In the genomic region with DNA sequence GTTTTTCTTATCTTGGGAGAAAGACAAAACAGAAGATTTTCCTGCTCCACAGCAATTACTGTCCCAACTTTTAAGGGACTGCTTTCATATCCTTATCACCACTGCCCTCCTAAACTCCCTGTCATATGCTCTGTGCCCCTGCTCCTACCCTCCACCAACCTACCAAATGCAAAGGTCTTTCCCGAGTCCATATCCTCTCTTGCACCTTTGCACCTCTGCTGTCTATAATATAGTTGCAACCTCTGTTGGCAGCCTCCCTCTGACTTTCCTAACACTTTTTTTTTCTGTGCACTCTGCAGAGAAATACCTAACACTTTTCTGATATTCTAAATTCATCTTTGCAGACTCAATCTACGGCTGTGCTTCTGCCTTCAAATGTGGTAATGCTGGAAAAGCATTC, we compare ENCODE assay signal across 14 cellular contexts.
A peak's percentile ranks its signal among the peaks of the same experiment; 100 is the strongest.
DNase-seq lines count a peak whose midpoint lies in the region; ATAC-seq, FAIRE-seq and TF ChIP-seq lines count a peak whose summit lies in the region.
"Had no signal": no experiment of that assay in that cellular context is flagged by ENCODE, and none has a peak within 500 bp of the region (broad histone marks: within the 10 kb centered on the region; RNA-seq: fewer than 3 reads in every experiment).

No MANE protein-coding gene starts in this region.

- in situ Hi-C loops in Panc1 (cut with HindIII; ENCODE audit: low pct_unique_long_range_greater_than_20kb, low sequenced_read_pairs), result no loop called here

- H3K79me2 ChIP-seq in H1 (ENCODE audit: control insufficient read depth in 1 of 2, insufficient read depth in 2 of 2, low read length in 2 of 2), result no peaks in the 10 kb centered on the region

- no peaks in the 10 kb centered on the region for H4K20me1 ChIP-seq in H1 (replicated peaks in 1 of 2; ENCODE audit: control insufficient read depth in 1 of 2, insufficient read depth in 2 of 2, low read length in 2 of 2)

- no peak overlapping the region for H4K91ac ChIP-seq in H1 (replicated peaks; ENCODE audit: insufficient read length, low read length)

- no peak overlapping the region for H3K14ac ChIP-seq in H1 (ENCODE audit: insufficient read length)

- H3K4me1 ChIP-seq in Panc1 (ENCODE audit: control insufficient read depth, insufficient read depth, low read length) (peaks cover 57% of the 10 kb centered on the region), H1 (replicated peaks in 1 of 4; ENCODE audit: control insufficient read depth in 3 of 4, insufficient read depth in 4 of 4, low read length in 3 of 4) (peaks cover 0 to 2% (median 0%) of the 10 kb centered on the region in 4 experiments; a peak in 1 of 7 replicates), mucosa of rectum (ENCODE audit: control insufficient read depth in 2 of 2, insufficient read depth in 2 of 2, low read length in 2 of 2) (peaks cover 25 to 55% of the 10 kb centered on the region in 2 donors), small intestine (ENCODE audit: control insufficient read depth in 2 of 2, insufficient read depth in 1 of 2, low read depth in 1 of 2, low read length in 1 of 2) (peaks cover 7 to 8% of the 10 kb centered on the region in 2 donors)
- H3K4me1 ChIP-seq: BE2C had no signal

- H3K36me3 Mint-ChIP-seq in activated T-helper 17 cell treated with anti-CD3 and anti-CD28 coated beads, Interleukin-2, amount 50 U/mL, for 72 hours (ENCODE audit: low read depth), result no peaks in the 10 kb centered on the region

- DNase-seq in Panc1 (ENCODE audit: low read depth, low spot score), result no peak
- no peak for DNase-seq in H1 (ENCODE audit: low read depth in 1 of 2, low spot score in 2 of 2)
- peak; percentile 71 for DNase-seq in small intestine
- no peak for DNase-seq in COR-L47 (lab: John Stamatoyannopoulos, UW)
- DNase-seq in left cardiac atrium, result no peak
- DNase-seq: BE2C; CD8-positive, alpha-beta T cell; EL; H9; NCI-H1930; NCI-H510A had no signal

- no peaks in the 10 kb centered on the region for H3K27me3 ChIP-seq in Panc1 (ENCODE audit: control insufficient read depth, insufficient read depth, low read length)
- no peaks in the 10 kb centered on the region for H3K27me3 ChIP-seq in H1 (replicated peaks in 1 of 4; ENCODE audit: control insufficient read depth in 3 of 4, extremely low read depth in 1 of 4, insufficient read depth in 3 of 4, low read length in 3 of 4)
- H3K27me3 ChIP-seq in mucosa of rectum (ENCODE audit: control insufficient read depth in 2 of 2, insufficient read depth in 2 of 2, low read length in 2 of 2), result no peaks in the 10 kb centered on the region
- H3K27me3 ChIP-seq in small intestine (ENCODE audit: control insufficient read depth in 2 of 2, insufficient read depth in 2 of 2, low read length in 2 of 2), result no peaks in the 10 kb centered on the region
- H3K27me3 ChIP-seq: BE2C had no signal

- no peak overlapping the region for H3K27ac Mint-ChIP-seq in activated T-helper 17 cell treated with anti-CD3 and anti-CD28 coated beads, Interleukin-2, amount 50 U/mL, for 72 hours
- H3K27ac Mint-ChIP-seq: CD8-positive, alpha-beta T cell; IgD-negative memory B cell had no signal

- H3K4me1 Mint-ChIP-seq in activated T-helper 17 cell treated with anti-CD3 and anti-CD28 coated beads, Interleukin-2, amount 50 U/mL, for 72 hours, result no peaks in the 10 kb centered on the region

- no peaks in the 10 kb centered on the region for H3K9me3 ChIP-seq in Panc1 (ENCODE audit: control insufficient read depth, insufficient read depth, low read depth, low read length)
- no peaks in the 10 kb centered on the region for H3K9me3 ChIP-seq in H1 (ENCODE audit: insufficient read depth in 2 of 2, low read depth in 1 of 2, low read length in 1 of 2)
- H3K9me3 ChIP-seq in mucosa of rectum (ENCODE audit: control insufficient read depth in 2 of 2, low read length in 2 of 2), result no peaks in the 10 kb centered on the region
- no peaks in the 10 kb centered on the region for H3K9me3 ChIP-seq in small intestine (ENCODE audit: control insufficient read depth, low read depth)
- H3K9me3 ChIP-seq: BE2C had no signal

- H3K4me2 ChIP-seq in H1 (ENCODE audit: insufficient read depth in 1 of 2, low read depth in 2 of 2, low read length in 2 of 2), result no peak overlapping the region

- H3K36me3 ChIP-seq in Panc1 (ENCODE audit: control insufficient read depth, insufficient read depth, low read length), result no peaks in the 10 kb centered on the region
- no peaks in the 10 kb centered on the region for H3K36me3 ChIP-seq in H1 (ENCODE audit: control insufficient read depth in 2 of 4, insufficient read depth in 4 of 4, low read length in 3 of 4)
- H3K36me3 ChIP-seq in mucosa of rectum (ENCODE audit: control insufficient read depth in 2 of 2, insufficient read depth in 2 of 2, low read length in 2 of 2), result peaks cover 0 to 3% of the 10 kb centered on the region in 2 donors
- H3K36me3 ChIP-seq in small intestine (ENCODE audit: control insufficient read depth in 2 of 2, insufficient read depth in 2 of 2, low read length in 2 of 2), result no peaks in the 10 kb centered on the region
- H3K36me3 ChIP-seq: BE2C had no signal

- H3K9ac ChIP-seq in H1 (replicated peaks in 1 of 4; ENCODE audit: extremely low read depth in 1 of 4, low read depth in 3 of 4, low read length in 3 of 4) (no peak overlapping the region), mucosa of rectum (ENCODE audit: low read depth in 1 of 2, low read length in 2 of 2) (peak overlapping the region in 1 of 2 donors; percentile 31)

- H3K23ac ChIP-seq in H1 (ENCODE audit: insufficient read length), result no peak overlapping the region

- no peak for TF ChIP-seq POLR2A in H1 (IDR thresholded peaks at IDR 0.05; ENCODE audit: control extremely low read depth in 1 of 2, low read depth in 2 of 2, low read length in 2 of 2)

- no peak for TF ChIP-seq EP300 in H1 (IDR thresholded peaks at IDR 0.05; ENCODE audit: borderline replicate concordance in 1 of 2, low read depth in 2 of 2, low read length in 2 of 2)

- H4K5ac ChIP-seq in H1 (ENCODE audit: insufficient read length, low read depth, low read length), result no peak overlapping the region

- no peak overlapping the region for H2BK120ac ChIP-seq in H1 (replicated peaks; ENCODE audit: low read depth, low read length)

- H2BK20ac ChIP-seq in H1 (ENCODE audit: low read length), result no peak overlapping the region

- no peaks in the 10 kb centered on the region for H3K9me3 Mint-ChIP-seq in activated T-helper 17 cell treated with anti-CD3 and anti-CD28 coated beads, Interleukin-2, amount 50 U/mL, for 72 hours
- H3K9me3 Mint-ChIP-seq: CD8-positive, alpha-beta T cell; H9; IgD-negative memory B cell had no signal

- H2BK15ac ChIP-seq in H1 (ENCODE audit: low read length), result 0 out of 2 replicates have a peak overlapping the region, but pooled peaks have one; percentile 29

- 73% methylated on average over 2 of the region's 2 CpGs; no CpG with 5 or more reads in 1 of the 2 experiments for WGBS in H1 (ENCODE audit: extremely low coverage in 1 of 2, insufficient coverage in 1 of 2, insufficient read length in 1 of 2, insufficient replicate concordance in 2 of 2, low coverage in 1 of 2, low lambda C conversion rate in 2 of 2, missing lambda C conversion rate in 1 of 2), 2 experiments
- 16 to 61% (median 45%) methylated on average over 2 of the region's 2 CpGs for WGBS in small intestine, 3 donors

- H3K56ac ChIP-seq in H1 (replicated peaks; ENCODE audit: insufficient read length, low read depth, low read length), result no peak overlapping the region

- no peak for TF ChIP-seq RAD21 in H1 (IDR thresholded peaks at IDR 0.05 in 1 of 2, conservative IDR thresholded peaks at IDR 0.05 in 1 of 2; ENCODE audit: low read depth in 2 of 2, low read length in 2 of 2)

- CTCF ChIA-PET in Panc1 (lab: Charles Lee) (no interaction called here), H1 (lab: Charles Lee; ENCODE audit: partially characterized antibody) (interaction anchor here (0.8 to 1.1 kb wide), 3 partner anchors 9 to 97 kb away, joined by 3 to 6 read pairs (median 5); no protein-coding TSS in a partner anchor)

- no peak overlapping the region for H3K4me3 Mint-ChIP-seq in activated T-helper 17 cell treated with anti-CD3 and anti-CD28 coated beads, Interleukin-2, amount 50 U/mL, for 72 hours
- H3K4me3 Mint-ChIP-seq: CD8-positive, alpha-beta T cell; H9; IgD-negative memory B cell had no signal

- H2BK5ac ChIP-seq in H1 (ENCODE audit: low read depth, low read length), result no peak overlapping the region

- no peaks in the 10 kb centered on the region for H3K23me2 ChIP-seq in H1 (ENCODE audit: low read depth, low read length)

- H2AK5ac ChIP-seq in H1 (ENCODE audit: low read depth, low read length), result no peak overlapping the region

- H3K27ac ChIP-seq in Panc1 (ENCODE audit: low read length) (peak overlapping the region; percentile 14; the same call in 1 of the 2 replicates), H1 (ENCODE audit: low read depth, low read length) (no peak overlapping the region), mucosa of rectum (ENCODE audit: low read depth in 2 of 2, low read length in 2 of 2) (no peak overlapping the region), small intestine (ENCODE audit: low read depth in 1 of 2, low read length in 1 of 2) (peak overlapping the region; percentile 55 to 61)

- no peaks in the 10 kb centered on the region for H3K27me3 Mint-ChIP-seq in activated T-helper 17 cell treated with anti-CD3 and anti-CD28 coated beads, Interleukin-2, amount 50 U/mL, for 72 hours
- H3K27me3 Mint-ChIP-seq: IgD-negative memory B cell had no signal

- TF ChIP-seq CTCF in Panc1 (IDR thresholded peaks at IDR 0.05) (no peak), H1 (IDR thresholded peaks at IDR 0.05; ENCODE audit: control extremely low read depth in 1 of 3, insufficient read depth in 1 of 3, low read depth in 1 of 3, low read length in 3 of 3) (no peak)

- FAIRE-seq in H1 (lab: Jason Lieb, UNC), result no peak
- FAIRE-seq in small intestine (lab: Jason Lieb, UNC), result no peak

- ATAC-seq in Panc1 (no peak), left cardiac atrium (no peak)
- no peak for ATAC-seq in activated T-helper 17 cell treated with anti-CD3 and anti-CD28 coated beads, Interleukin-2, amount 50 U/mL, for 72 hours (replicated peaks)
- ATAC-seq: CD8-positive, alpha-beta T cell had no signal

- no peak overlapping the region for H2BK12ac ChIP-seq in H1 (ENCODE audit: low read depth, low read length)

- BruUV-seq in Panc1 (replicated peaks; lab: Mats Ljungman, UMichigan), result no TSS peak

- no peak overlapping the region for H4K8ac ChIP-seq in H1 (ENCODE audit: extremely low read depth, insufficient read depth, low read length)

- no peaks in the 10 kb centered on the region for H3K79me1 ChIP-seq in H1 (ENCODE audit: low read depth, low read length)

- H3K4ac ChIP-seq in H1 (replicated peaks; ENCODE audit: insufficient read length, low read depth, low read length), result no peak overlapping the region

- H3K4me3 ChIP-seq in Panc1 (ENCODE audit: low read depth in 2 of 2, low read length in 2 of 2) (no peak overlapping the region), H1 (ENCODE audit: extremely low read depth in 1 of 4, insufficient read depth in 2 of 4, low read depth in 3 of 4, low read length in 4 of 4) (no peak overlapping the region), mucosa of rectum (ENCODE audit: low read length in 2 of 2) (peak overlapping the region; percentile 22 to 89), small intestine (ENCODE audit: low read depth in 1 of 2, low read length in 2 of 2) (peak overlapping the region in 1 of 2 donors; percentile 89)

- intact Hi-C loops in Panc1 (cut with micrococcal nuclease; ENCODE audit: unreplicated experiment) (no loop called here), left cardiac atrium (cut with DNase I) (loop anchor here in 1 of 2 donors (5.0 kb wide), 1 partner anchor 82 kb away; a partner anchor contains a TSS)

- POLR2A ChIA-PET in Panc1 (lab: Charles Lee) (no interaction called here), H1 (lab: Charles Lee; ENCODE audit: partially characterized antibody) (interaction anchor here (4.1 kb wide), 1 partner anchor 12 kb away, joined by 23 read pairs; no protein-coding TSS in a partner anchor)

- no peak overlapping the region for H2AFZ ChIP-seq in H1 (ENCODE audit: low read length)

- no peak overlapping the region for H3K18ac ChIP-seq in H1 (ENCODE audit: extremely low read depth, low read length)

Comparison
In these comparisons a context has a peak if more than half of its experiments do, and no peak if none do; other contexts are left out.
1. H3K27ac ChIP-seq: peak in Panc1 (single experiment) and small intestine (2 of 2); none in H1 (single experiment) and mucosa of rectum (0 of 2).
2. H3K4me3 ChIP-seq: peak in mucosa of rectum (2 of 2); none in Panc1 (0 of 2) and H1 (0 of 4).